Comparison of ENCODE assay signal across 1 cellular context in the genomic region with DNA sequence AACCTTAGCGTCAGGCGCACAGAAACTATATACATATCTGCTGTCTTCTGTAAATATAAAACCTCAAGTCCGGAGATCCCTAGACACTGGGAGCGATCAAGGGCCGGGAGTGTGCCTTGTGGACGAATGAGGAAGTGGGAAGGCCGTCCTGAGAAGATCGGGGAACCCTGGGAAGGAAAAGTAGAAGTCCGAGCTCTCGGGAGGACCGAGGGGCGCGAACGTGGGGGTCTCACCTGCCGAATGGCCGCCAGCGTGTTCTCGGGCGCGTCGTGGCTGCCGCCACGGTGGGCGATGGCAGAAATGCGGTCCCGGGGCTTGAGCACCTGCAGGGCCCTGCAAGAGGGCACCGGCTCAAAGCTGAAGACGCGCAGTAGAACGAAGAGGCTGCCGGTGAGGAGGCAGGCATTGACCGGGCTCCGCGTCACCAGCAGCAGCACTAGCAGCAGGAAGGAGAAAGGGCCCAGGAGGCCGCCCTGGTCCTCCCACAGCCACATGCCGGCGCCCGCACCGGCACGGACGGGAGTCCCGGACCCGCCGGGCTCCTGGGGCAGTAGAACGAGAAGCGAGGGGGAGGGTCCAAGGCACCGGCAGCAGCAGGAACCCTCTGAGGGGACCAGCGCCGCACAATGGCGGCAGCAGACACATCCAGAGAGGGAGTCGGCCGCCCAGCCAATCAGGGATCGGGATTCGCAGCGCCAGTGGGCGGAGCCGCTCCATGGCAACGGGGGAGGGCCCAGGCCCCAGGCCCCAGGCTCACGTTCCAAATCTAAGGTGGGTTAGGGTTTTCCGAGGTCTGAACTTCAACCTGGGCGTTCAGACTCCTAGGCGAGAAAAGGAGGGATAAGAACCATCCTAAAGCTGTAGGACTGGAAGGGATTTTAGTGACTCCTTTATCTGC.
TF ChIP-seq lines count a peak whose summit lies in the region.

TSS of gene GDE1 (minus strand) at position 628 of the 898 bp plus-strand sequence. CDS start at position 494, 134 bp downstream.

TF ChIP-seq in SK-N-SH treated with all-trans-retinoic acid at 6 μM for 48 hours, 23 proteins besides CTCF, POLR2A, EP300 and RAD21 (continued from another document):
- TF ChIP-seq, protein P1, sequence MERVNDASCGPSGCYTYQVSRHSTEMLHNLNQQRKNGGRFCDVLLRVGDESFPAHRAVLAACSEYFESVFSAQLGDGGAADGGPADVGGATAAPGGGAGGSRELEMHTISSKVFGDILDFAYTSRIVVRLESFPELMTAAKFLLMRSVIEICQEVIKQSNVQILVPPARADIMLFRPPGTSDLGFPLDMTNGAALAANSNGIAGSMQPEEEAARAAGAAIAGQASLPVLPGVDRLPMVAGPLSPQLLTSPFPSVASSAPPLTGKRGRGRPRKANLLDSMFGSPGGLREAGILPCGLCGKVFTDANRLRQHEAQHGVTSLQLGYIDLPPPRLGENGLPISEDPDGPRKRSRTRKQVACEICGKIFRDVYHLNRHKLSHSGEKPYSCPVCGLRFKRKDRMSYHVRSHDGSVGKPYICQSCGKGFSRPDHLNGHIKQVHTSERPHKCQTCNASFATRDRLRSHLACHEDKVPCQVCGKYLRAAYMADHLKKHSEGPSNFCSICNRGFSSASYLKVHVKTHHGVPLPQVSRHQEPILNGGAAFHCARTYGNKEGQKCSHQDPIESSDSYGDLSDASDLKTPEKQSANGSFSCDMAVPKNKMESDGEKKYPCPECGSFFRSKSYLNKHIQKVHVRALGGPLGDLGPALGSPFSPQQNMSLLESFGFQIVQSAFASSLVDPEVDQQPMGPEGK (CRISPR knock-in tag; IDR thresholded peaks at IDR 0.05; ENCODE audit: borderline replicate concordance): no peak
TF ChIP-seq in SK-N-SH treated with all-trans-retinoic acid at 6 μM for 48 hours: peak in this region for 0.
